30 cellular contexts compared by ENCODE assay signal in genomic region chr19:31282346-31282745, GRCh38.
"Had no signal": no experiment of that assay in that cellular context is flagged by ENCODE, and none has a peak within 500 bp of the region (broad histone marks: within the 10 kb centered on the region; RNA-seq: fewer than 3 reads in every experiment).

No MANE protein-coding gene starts in this region.

- H3K27me3 ChIP-seq: colonic mucosa, esophagus squamous epithelium, heart right ventricle, neural progenitor cell, testis, tibial artery had no signal

- H2AFZ ChIP-seq: neural progenitor cell had no signal

- H3K4me1 Mint-ChIP-seq: memory B cell had no signal

- ATAC-seq: effector memory CD8-positive, alpha-beta T cell; heart right ventricle; left ventricle myocardium superior; naive thymus-derived CD4-positive, alpha-beta T cell; psoas muscle; right cardiac atrium; stimulated activated effector memory CD8-positive, alpha-beta T cell treated with anti-CD3 and anti-CD28 coated beads, Interleukin-12 subunit alpha, Interleukin-12 subunit beta, amount 100 ng/mL, for 72 hours; stimulated activated naive CD8-positive, alpha-beta T cell treated with anti-CD3 and anti-CD28 coated beads, Interleukin-15, Interleukin-2, amounts not matched to agents 100 U/mL and 50 U/mL, for 24 hours had no signal

- H3K27ac Mint-ChIP-seq: dendritic cell treated with granulocyte-macrophage colony-stimulating factor and Interleukin-4, amounts not matched to agents 40 ng/mL and 50 ng/mL, for 4 days; effector memory CD8-positive, alpha-beta T cell; memory B cell; naive thymus-derived CD4-positive, alpha-beta T cell; nephron; neural progenitor cell; stimulated activated effector memory CD8-positive, alpha-beta T cell treated with anti-CD3 and anti-CD28 coated beads, Interleukin-12 subunit alpha, Interleukin-12 subunit beta, amount 100 ng/mL, for 72 hours; type B pancreatic cell had no signal

- H3K9me3 ChIP-seq: colonic mucosa, esophagus squamous epithelium, heart right ventricle, psoas muscle, testis, tibial artery had no signal

- H3K4me3 ChIP-seq: colonic mucosa, esophagus squamous epithelium, heart right ventricle, lung, neural progenitor cell, psoas muscle, skin epidermis, testis, tibial artery had no signal

- H3K36me3 Mint-ChIP-seq: memory B cell; stimulated activated effector memory CD8-positive, alpha-beta T cell treated with anti-CD3 and anti-CD28 coated beads, Interleukin-12 subunit alpha, Interleukin-12 subunit beta, amount 100 ng/mL, for 72 hours had no signal

- H3K4me3 Mint-ChIP-seq: central memory CD8-positive, alpha-beta T cell; dendritic cell treated with granulocyte-macrophage colony-stimulating factor and Interleukin-4, amounts not matched to agents 40 ng/mL and 50 ng/mL, for 4 days; effector memory CD8-positive, alpha-beta T cell; memory B cell; naive thymus-derived CD4-positive, alpha-beta T cell; nephron; neural progenitor cell; stimulated activated effector memory CD8-positive, alpha-beta T cell treated with anti-CD3 and anti-CD28 coated beads, Interleukin-12 subunit alpha, Interleukin-12 subunit beta, amount 100 ng/mL, for 72 hours; type B pancreatic cell had no signal

- H3K36me3 ChIP-seq: colonic mucosa, neural progenitor cell had no signal

- DNase-seq: colonic mucosa; effector memory CD8-positive, alpha-beta T cell; erythroblast; esophagus squamous epithelium; foreskin melanocyte; heart right ventricle; hippocampal formation; islet precursor cell; left ventricle myocardium superior; midbrain; naive thymus-derived CD4-positive, alpha-beta T cell; psoas muscle; right cardiac atrium; stimulated activated CD4-positive, alpha-beta T cell treated with anti-CD3 and anti-CD28 coated beads, Interleukin-15, amount 100 ng/mL, for 24 hours; stimulated activated CD4-positive, alpha-beta T cell treated with anti-CD3 and anti-CD28 coated beads, Interleukin-4, amount 100 ng/mL, for 24 hours; stimulated activated naive CD8-positive, alpha-beta T cell treated with anti-CD3 and anti-CD28 coated beads, Interleukin-15, Interleukin-2, amounts not matched to agents 100 U/mL and 50 U/mL, for 24 hours; substantia nigra; testis had no signal

- H3K9ac ChIP-seq: neural progenitor cell had no signal

- H3K27me3 Mint-ChIP-seq: dendritic cell treated with granulocyte-macrophage colony-stimulating factor and Interleukin-4, amounts not matched to agents 40 ng/mL and 50 ng/mL, for 4 days; memory B cell; naive thymus-derived CD4-positive, alpha-beta T cell had no signal

- H3K9me3 Mint-ChIP-seq: central memory CD8-positive, alpha-beta T cell; dendritic cell treated with granulocyte-macrophage colony-stimulating factor and Interleukin-4, amounts not matched to agents 40 ng/mL and 50 ng/mL, for 4 days; effector memory CD8-positive, alpha-beta T cell; naive thymus-derived CD4-positive, alpha-beta T cell; nephron; stimulated activated effector memory CD8-positive, alpha-beta T cell treated with anti-CD3 and anti-CD28 coated beads, Interleukin-12 subunit alpha, Interleukin-12 subunit beta, amount 100 ng/mL, for 72 hours; type B pancreatic cell had no signal

- H3K4me1 ChIP-seq: colonic mucosa, neural progenitor cell, psoas muscle, tibial artery had no signal

- H3K4me2 ChIP-seq: neural progenitor cell had no signal

- H3K27ac ChIP-seq: colonic mucosa, esophagus squamous epithelium, heart right ventricle, neural progenitor cell, psoas muscle, skin epidermis, testis, tibial artery had no signal

- FAIRE-seq: endometrium, urothelium cell line had no signal
